Comparison of ENCODE assay signal across 23 cellular contexts in the genomic region with DNA sequence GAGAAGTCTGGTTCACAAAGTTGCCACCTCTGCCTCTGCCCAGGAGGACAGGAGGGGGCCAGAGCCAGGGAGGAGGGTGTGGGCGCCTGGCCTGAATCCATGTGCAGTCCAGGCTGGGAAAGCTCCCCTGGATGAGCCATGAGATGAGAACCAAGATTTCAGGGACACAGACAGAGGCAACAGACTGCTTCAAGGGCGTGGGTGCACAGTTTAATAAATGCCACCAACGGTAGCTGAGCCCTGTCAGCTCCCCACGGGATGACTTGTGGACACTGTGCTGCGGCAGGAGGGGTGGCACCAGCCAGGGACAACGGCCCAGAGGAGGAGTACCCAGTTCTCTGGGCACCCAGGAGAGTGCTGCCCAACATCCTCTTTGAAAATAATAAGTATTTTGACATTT. TPM values are rescaled to one million over a fixed set of nuclear protein-coding genes. Genes with fewer than 3 reads are reported as not detected.
DNase-seq lines count a peak whose midpoint lies in the region; ATAC-seq and TF ChIP-seq lines count a peak whose summit lies in the region.
"Had no signal": no experiment of that assay in that cellular context is flagged by ENCODE, and none has a peak within 500 bp of the region (broad histone marks: within the 10 kb centered on the region; RNA-seq: fewer than 3 reads in every experiment).

No MANE protein-coding gene starts in this region.

- no peak for TF ChIP-seq POLR2A in prostate gland (IDR thresholded peaks at IDR 0.05)
- no peak for TF ChIP-seq POLR2A in GM18505 (IDR thresholded peaks at IDR 0.05; ENCODE audit: borderline replicate concordance, extremely low read depth, insufficient read depth, insufficient read length)

- TF ChIP-seq CTCF in dorsolateral prefrontal cortex (IDR thresholded peaks at IDR 0.05 in 54 of 56, conservative IDR thresholded peaks at IDR 0.05 in 2 of 56; ENCODE audit: low read depth in 1 of 56, partially characterized antibody in 56 of 56), result no peak
- TF ChIP-seq CTCF in prostate gland (IDR thresholded peaks at IDR 0.05), result no peak

- WGBS in prostate gland, result 45% methylated on average over 6 of the region's 6 CpGs

- ATAC-seq in HG03432 (IDR thresholded peaks at IDR 0.05; ENCODE audit: unreplicated experiment) (no peak), GM18505 (IDR thresholded peaks at IDR 0.05; ENCODE audit: unreplicated experiment) (no peak)
- ATAC-seq: activated CD4-positive, alpha-beta T cell treated with anti-CD3 and anti-CD28 coated beads for 36 hours; activated T-cell treated with anti-CD3 and anti-CD28 coated beads, Interleukin-2, amount 50 U/mL, for 4 hours; GM12878; mucosa of descending colon; Panc1 had no signal

- H3K36me3 Mint-ChIP-seq in IgD-negative memory B cell, result peaks cover 3% of the 10 kb centered on the region

- no peaks in the 10 kb centered on the region for H3K27me3 Mint-ChIP-seq in IgD-negative memory B cell
- H3K27me3 Mint-ChIP-seq: activated CD4-positive, alpha-beta T cell treated with anti-CD3 and anti-CD28 coated beads for 36 hours; progenitor cell of endocrine pancreas had no signal

- DNase-seq in AG08396 (ENCODE audit: low spot score), result peak; percentile 1
- DNase-seq in dorsolateral prefrontal cortex, result peak in 1 of 10 donors; percentile 26
- no peak for DNase-seq in prostate gland (ENCODE audit: low spot score)
- no peak for DNase-seq in NCI-H1048 (lab: John Stamatoyannopoulos, UW)
- no peak for DNase-seq in SIG-M5 treated with dmso at 0.1 percent for 504 hours (lab: John Stamatoyannopoulos, UW; ENCODE audit: unreplicated experiment)
- DNase-seq: activated CD4-positive, alpha-beta T cell treated with anti-CD3 and anti-CD28 coated beads for 36 hours; activated naive CD4-positive, alpha-beta T cell treated with anti-CD3 and anti-CD28 coated beads for 36 hours; activated T-cell treated with anti-CD3 and anti-CD28 coated beads, Interleukin-2, amount 50 U/mL, for 4 hours; amniotic stem cell; mucosa of descending colon; NK-92 treated with Interleukin-12 subunit alpha and Interleukin-12 subunit beta, amount 100 ng/mL, for 24 hours; stimulated activated CD8-positive, alpha-beta memory T cell treated with anti-CD3 and anti-CD28 coated beads, Interleukin-4, amount 100 ng/mL, for 48 hours had no signal

- H3K4me3 ChIP-seq in dorsolateral prefrontal cortex (no peak overlapping the region), prostate gland (no peak overlapping the region)
- H3K4me3 ChIP-seq: gastroesophageal sphincter, GM12878, mucosa of descending colon had no signal

- no peaks in the 10 kb centered on the region for H3K9me3 ChIP-seq in prostate gland
- H3K9me3 ChIP-seq: Caco-2, gastroesophageal sphincter, mucosa of descending colon had no signal

- H3K27me3 ChIP-seq in dorsolateral prefrontal cortex, result no peaks in the 10 kb centered on the region
- no peaks in the 10 kb centered on the region for H3K27me3 ChIP-seq in prostate gland (replicated peaks; ENCODE audit: insufficient read depth)
- H3K27me3 ChIP-seq: gastroesophageal sphincter had no signal

- peak overlapping the region in 2 of 3 donors; percentile 83 to 89 for H3K27ac Mint-ChIP-seq in IgD-negative memory B cell
- H3K27ac Mint-ChIP-seq: activated CD4-positive, alpha-beta T cell treated with anti-CD3 and anti-CD28 coated beads for 36 hours; activated naive CD4-positive, alpha-beta T cell treated with anti-CD3 and anti-CD28 coated beads for 36 hours; progenitor cell of endocrine pancreas; T-helper 1 cell treated with Interleukin-12 subunit alpha and Interleukin-12 subunit beta and Interleukin-4 antibody, amounts not matched to agents 30 μg/mL and 1 μg/mL, for 36 hours had no signal

- peaks cover 16 to 31% (median 20%) of the 10 kb centered on the region in 3 donors for H3K4me1 Mint-ChIP-seq in IgD-negative memory B cell

- no peaks in the 10 kb centered on the region for H3K9me3 Mint-ChIP-seq in IgD-negative memory B cell
- H3K9me3 Mint-ChIP-seq: activated naive CD4-positive, alpha-beta T cell treated with anti-CD3 and anti-CD28 coated beads for 36 hours; activated T-cell treated with anti-CD3 and anti-CD28 coated beads, Interleukin-2, amount 50 U/mL, for 4 hours; T-helper 1 cell treated with Interleukin-12 subunit alpha and Interleukin-12 subunit beta and Interleukin-4 antibody, amounts not matched to agents 30 μg/mL and 1 μg/mL, for 36 hours had no signal

- no peak overlapping the region for H3K4me3 Mint-ChIP-seq in IgD-negative memory B cell
- H3K4me3 Mint-ChIP-seq: activated CD4-positive, alpha-beta T cell treated with anti-CD3 and anti-CD28 coated beads for 36 hours; activated naive CD4-positive, alpha-beta T cell treated with anti-CD3 and anti-CD28 coated beads for 36 hours; activated T-cell treated with anti-CD3 and anti-CD28 coated beads, Interleukin-2, amount 50 U/mL, for 4 hours; T-helper 1 cell treated with Interleukin-12 subunit alpha and Interleukin-12 subunit beta and Interleukin-4 antibody, amounts not matched to agents 30 μg/mL and 1 μg/mL, for 36 hours had no signal

- peaks cover 21% of the 10 kb centered on the region for H3K4me1 ChIP-seq in prostate gland (replicated peaks)

- no peaks in the 10 kb centered on the region for H3K36me3 ChIP-seq in prostate gland

- H3K27ac ChIP-seq in dorsolateral prefrontal cortex (peak overlapping the region in 57 of 59 donors; percentile 7 to 92 (median 82)), prostate gland (peak overlapping the region; percentile 83 to 87)

- intact Hi-C loops in dorsolateral prefrontal cortex (cut with DNase I) (no loop called here), prostate gland (cut with DNase I) (no loop called here)

RNA-seq across cellular contexts. Expression of a gene that starts 15.2 kb away (rescaled TPM):
- polyA plus RNA-seq in IgD-negative memory B cell, result 542 TPM
- total RNA-seq in dorsolateral prefrontal cortex (10 to 100 TPM; 11.3 to 75.2 (median 31.8) TPM), prostate gland (10 to 100 TPM; 80.7 to 96.1 TPM)
- polyA plus RNA-seq: neural cell had no signal

RNA-seq across cellular contexts. Expression of a gene that starts 23.5 kb away (rescaled TPM):
- polyA plus RNA-seq in IgD-negative memory B cell, result not detected
- total RNA-seq in dorsolateral prefrontal cortex (10 to 100 TPM in 2 of 120 experiments, 1 to 10 TPM in 117, under 1 TPM in 1; 0.96 to 14.2 (median 3.5) TPM), prostate gland (1 to 10 TPM in 1 of 2 donors, under 1 TPM in 1; 0.23 to 1.8 TPM)
- total RNA-seq: bronchial epithelial cell, gastroesophageal sphincter had no signal
- polyA plus RNA-seq: neural cell had no signal

RNA-seq across cellular contexts. Expression of a gene that starts 40.4 kb away (rescaled TPM):
- polyA plus RNA-seq in IgD-negative memory B cell, result 16.0 TPM
- total RNA-seq in dorsolateral prefrontal cortex (10 to 100 TPM; 17.1 to 43.7 (median 29.2) TPM), prostate gland (10 to 100 TPM; 31.6 to 32.1 TPM)

RNA-seq across cellular contexts. Expression of a gene that starts 40.6 kb away (rescaled TPM):
- 10.6 TPM for polyA plus RNA-seq in IgD-negative memory B cell
- 10 to 100 TPM; 19.8 to 54.2 (median 39.0) TPM for total RNA-seq in dorsolateral prefrontal cortex
- total RNA-seq in prostate gland, result 10 to 100 TPM; 51.1 to 72.6 TPM
